Comparison of ENCODE assay signal across 1 cellular context in genomic region chr3:69999191-70000027, GRCh38.
A peak's percentile ranks its signal among the peaks of the same experiment; 100 is the strongest.
TF ChIP-seq lines count a peak whose summit lies in the region.

TSS of gene SAMMSON (plus strand) at chr3:69999733.

TF ChIP-seq in K562, 482 proteins besides CTCF, POLR2A, EP300 and RAD21 (continued from another document and continues in another):
- no peak for TF ChIP-seq ZSCAN29 (IDR thresholded peaks at IDR 0.05)
- TF ChIP-seq ZBTB26 (CRISPR knock-in tag; IDR thresholded peaks at IDR 0.05) = no peak
- peak; percentile 50; the same call in 1 of the 2 replicates for TF ChIP-seq TEAD4 (IDR thresholded peaks at IDR 0.05; ENCODE audit: low read length)
- no peak for TF ChIP-seq TEAD4 (CRISPR knock-in tag; IDR thresholded peaks at IDR 0.05; ENCODE audit: borderline replicate concordance)
- no peak for TF ChIP-seq ZKSCAN3 (CRISPR knock-in tag; IDR thresholded peaks at IDR 0.05)
- TF ChIP-seq SRSF9 (IDR thresholded peaks at IDR 0.05; ENCODE audit: borderline replicate concordance, low read depth, low read length) = no peak
- no peak for TF ChIP-seq RBM39 (optimal IDR thresholded peaks at IDR 0.05; ENCODE audit: low read depth, low read length)
- no peak for TF ChIP-seq ZNF785 (CRISPR knock-in tag; IDR thresholded peaks at IDR 0.05)
- TF ChIP-seq CCNT2 (IDR thresholded peaks at IDR 0.05; ENCODE audit: borderline replicate concordance, extremely low read depth, insufficient read length, low read depth, low read length) = peak; percentile 22
- TF ChIP-seq MECOM (CRISPR knock-in tag; IDR thresholded peaks at IDR 0.05) = peak; percentile 41; the same call in 1 of the 2 replicates
- TF ChIP-seq PURB (CRISPR knock-in tag; IDR thresholded peaks at IDR 0.05; ENCODE audit: low read depth) = no peak
- TF ChIP-seq ZNF263 (CRISPR knock-in tag; IDR thresholded peaks at IDR 0.05; ENCODE audit: borderline replicate concordance) = no peak
- no peak for TF ChIP-seq CHD7 (IDR thresholded peaks at IDR 0.05; ENCODE audit: low read depth, low read length)
- no peak for TF ChIP-seq PYGO2 (tag; IDR thresholded peaks at IDR 0.05)
- TF ChIP-seq ZNF77 (CRISPR knock-in tag; IDR thresholded peaks at IDR 0.05) = no peak
- no peak for TF ChIP-seq FOS (IDR thresholded peaks at IDR 0.05; ENCODE audit: extremely low read depth, insufficient read length)
- TF ChIP-seq NUFIP1 (IDR thresholded peaks at IDR 0.05; ENCODE audit: partially characterized antibody) = no peak
- no peak for TF ChIP-seq PRMT5 (CRISPR knock-in tag; IDR thresholded peaks at IDR 0.05)
- no peak for TF ChIP-seq YBX1 (IDR thresholded peaks at IDR 0.05)
- no peak for TF ChIP-seq ZNF146 (CRISPR knock-in tag; IDR thresholded peaks at IDR 0.05; ENCODE audit: unreplicated experiment)
- TF ChIP-seq SREBF2 (CRISPR knock-in tag; IDR thresholded peaks at IDR 0.05) = no peak
- TF ChIP-seq ZNF143 (CRISPR knock-in tag; IDR thresholded peaks at IDR 0.05) = no peak
- TF ChIP-seq HNRNPL (IDR thresholded peaks at IDR 0.05; ENCODE audit: low read depth, low read length) = no peak
- peak; percentile 40; the same call in 1 of the 2 replicates for TF ChIP-seq KLF13 (tag; IDR thresholded peaks at IDR 0.05; ENCODE audit: borderline replicate concordance, low read depth)
- no peak for TF ChIP-seq ZNF764 (CRISPR knock-in tag; IDR thresholded peaks at IDR 0.05; ENCODE audit: low read depth)
- TF ChIP-seq HDAC8 (tag; IDR thresholded peaks at IDR 0.05) = no peak
- TF ChIP-seq MBD2 (IDR thresholded peaks at IDR 0.05; ENCODE audit: borderline replicate concordance, low read depth) = peak; percentile 69; the same call in 1 of the 2 replicates
- TF ChIP-seq SMARCE1 (IDR thresholded peaks at IDR 0.05) = no peak
- TF ChIP-seq MED1 (CRISPR knock-in tag; IDR thresholded peaks at IDR 0.05; ENCODE audit: borderline replicate concordance) = no peak
- peak; percentile 26 for TF ChIP-seq ASH1L (IDR thresholded peaks at IDR 0.05; ENCODE audit: borderline replicate concordance, low read depth, partially characterized antibody)
- TF ChIP-seq ZBTB11 (CRISPR knock-in tag; IDR thresholded peaks at IDR 0.05) = peak in 1 of 3 experiments; percentile 49; a peak in 1 of 6 replicates
- no peak for TF ChIP-seq ZNF830 (CRISPR knock-in tag; IDR thresholded peaks at IDR 0.05)
- no peak for TF ChIP-seq MAFF (IDR thresholded peaks at IDR 0.05; ENCODE audit: low read length)
- peak; percentile 73 for TF ChIP-seq MYC (IDR thresholded peaks at IDR 0.05; ENCODE audit: low read depth, low read length)
- no peak for TF ChIP-seq MYC (CRISPR knock-in tag; IDR thresholded peaks at IDR 0.05; ENCODE audit: borderline replicate concordance, low read depth)
- TF ChIP-seq HDAC1 (IDR thresholded peaks at IDR 0.05) = 0 out of 4 replicates have a peak, but pooled peaks of 1 of the 2 experiments have one; percentile 14
- no peak for TF ChIP-seq SMAD1 (IDR thresholded peaks at IDR 0.05; ENCODE audit: low read depth, low read length, partially characterized antibody)
- TF ChIP-seq TAL1 (IDR thresholded peaks at IDR 0.05) = no peak
- TF ChIP-seq ZNF696 (CRISPR knock-in tag; conservative IDR thresholded peaks at IDR 0.05) = no peak
- 0 out of 4 replicates have a peak, but pooled peaks have one; percentile 27 to 46 for TF ChIP-seq FOXK2 (conservative IDR thresholded peaks at IDR 0.05 in 1 of 2, IDR thresholded peaks at IDR 0.05 in 1 of 2; ENCODE audit: low read depth in 2 of 2)
- no peak for TF ChIP-seq ATF6 (CRISPR knock-in tag; IDR thresholded peaks at IDR 0.05)
- no peak for TF ChIP-seq THRB (CRISPR knock-in tag; conservative IDR thresholded peaks at IDR 0.05)
- TF ChIP-seq POLR2H (tag; IDR thresholded peaks at IDR 0.05; ENCODE audit: low read depth) = peak; percentile 97
